10 cellular contexts compared by ENCODE assay signal in the genomic region with DNA sequence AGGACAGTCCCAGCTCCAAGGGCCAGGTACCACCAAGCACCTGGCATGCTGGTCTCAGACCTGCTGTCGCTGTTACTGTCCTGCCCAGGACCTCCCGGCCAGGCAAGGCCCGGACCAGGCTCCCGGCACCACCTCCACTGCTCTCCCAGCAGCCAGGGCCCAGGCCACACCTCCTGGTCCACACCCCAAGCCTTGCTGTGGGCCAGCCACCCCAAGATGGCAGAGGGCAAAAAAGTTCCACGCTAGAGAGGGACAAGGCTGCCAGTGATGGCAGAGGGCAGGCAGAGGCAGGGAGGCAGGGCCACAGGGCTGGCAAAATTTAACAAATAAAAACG. TPM values are rescaled to one million over a fixed set of nuclear protein-coding genes. Genes with fewer than 3 reads are reported as not detected.
A peak's percentile ranks its signal among the peaks of the same experiment; 100 is the strongest.
DNase-seq lines count a peak whose midpoint lies in the region; ATAC-seq and TF ChIP-seq lines count a peak whose summit lies in the region.
"Had no signal": no experiment of that assay in that cellular context is flagged by ENCODE, and none has a peak within 500 bp of the region (broad histone marks: within the 10 kb centered on the region; RNA-seq: fewer than 3 reads in every experiment).

No MANE protein-coding gene starts in this region.

- H3K36me3 ChIP-seq in right atrium auricular region: peaks cover 9% of the 10 kb centered on the region
- H3K36me3 ChIP-seq: thoracic aorta had no signal

- H3K9me3 Mint-ChIP-seq in activated CD4-positive, alpha-beta T cell treated with anti-CD3 and anti-CD28 coated beads, Interleukin-2, amount 10 ng/mL, durations not matched to agents 24 days and 14 days: no peaks in the 10 kb centered on the region
- no peaks in the 10 kb centered on the region for H3K9me3 Mint-ChIP-seq in activated CD4-positive, alpha-beta memory T cell treated with anti-CD3 and anti-CD28 coated beads for 36 hours
- no peaks in the 10 kb centered on the region for H3K9me3 Mint-ChIP-seq in stimulated activated naive B cell treated with anti-CD40 and anti-IgM and Interleukin-4, amounts not matched to agents 10 μg/mL and 1 μg/mL and 100 μg/mL, for 72 hours

- peaks cover 5% of the 10 kb centered on the region for H3K36me3 Mint-ChIP-seq in activated CD4-positive, alpha-beta T cell treated with anti-CD3 and anti-CD28 coated beads, Interleukin-2, amount 10 ng/mL, durations not matched to agents 24 days and 14 days (ENCODE audit: low read depth)
- no peaks in the 10 kb centered on the region for H3K36me3 Mint-ChIP-seq in activated CD4-positive, alpha-beta memory T cell treated with anti-CD3 and anti-CD28 coated beads for 36 hours
- peaks cover 13 to 29% of the 10 kb centered on the region in 2 donors for H3K36me3 Mint-ChIP-seq in stimulated activated naive B cell treated with anti-CD40 and anti-IgM and Interleukin-4, amounts not matched to agents 10 μg/mL and 1 μg/mL and 100 μg/mL, for 72 hours

- H3K4me3 Mint-ChIP-seq in activated CD4-positive, alpha-beta T cell treated with anti-CD3 and anti-CD28 coated beads, Interleukin-2, amount 10 ng/mL, durations not matched to agents 24 days and 14 days: no peak overlapping the region
- H3K4me3 Mint-ChIP-seq in activated CD4-positive, alpha-beta memory T cell treated with anti-CD3 and anti-CD28 coated beads for 36 hours: no peak overlapping the region
- H3K4me3 Mint-ChIP-seq in stimulated activated naive B cell treated with anti-CD40 and anti-IgM and Interleukin-4, amounts not matched to agents 10 μg/mL and 1 μg/mL and 100 μg/mL, for 72 hours: no peak overlapping the region

- ATAC-seq in stimulated activated naive B cell treated with anti-CD40 and anti-IgM and Interleukin-4, amounts not matched to agents 10 μg/mL and 1 μg/mL and 100 μg/mL, for 72 hours (replicated peaks): no peak
- no peak for ATAC-seq in GM19035 (IDR thresholded peaks at IDR 0.05; ENCODE audit: unreplicated experiment)

- H3K4me1 Mint-ChIP-seq in activated CD4-positive, alpha-beta T cell treated with anti-CD3 and anti-CD28 coated beads, Interleukin-2, amount 10 ng/mL, durations not matched to agents 24 days and 14 days: peaks cover 4% of the 10 kb centered on the region
- peaks cover 9% of the 10 kb centered on the region for H3K4me1 Mint-ChIP-seq in activated CD4-positive, alpha-beta memory T cell treated with anti-CD3 and anti-CD28 coated beads for 36 hours (ENCODE audit: low read depth)
- peaks cover 10 to 39% of the 10 kb centered on the region in 2 donors for H3K4me1 Mint-ChIP-seq in stimulated activated naive B cell treated with anti-CD40 and anti-IgM and Interleukin-4, amounts not matched to agents 10 μg/mL and 1 μg/mL and 100 μg/mL, for 72 hours

- no peak for TF ChIP-seq CTCF in right atrium auricular region (IDR thresholded peaks at IDR 0.05)

- peaks cover 0 to 41% of the 10 kb centered on the region in 2 donors for H3K4me1 ChIP-seq in right atrium auricular region

- no peaks in the 10 kb centered on the region for H3K27me3 ChIP-seq in right atrium auricular region

- intact Hi-C loops in activated CD4-positive, alpha-beta T cell treated with anti-CD3 and anti-CD28 coated beads, Interleukin-2, amount 10 ng/mL, durations not matched to agents 24 days and 14 days (cut with micrococcal nuclease): no loop called here
- intact Hi-C loops in activated CD4-positive, alpha-beta memory T cell treated with anti-CD3 and anti-CD28 coated beads for 36 hours (cut with micrococcal nuclease): loop anchor here (2.0 kb wide), 2 partner anchors 48 to 76 kb away; a partner anchor contains a TSS

- CTCF ChIA-PET in activated CD4-positive, alpha-beta memory T cell treated with anti-CD3 and anti-CD28 coated beads for 36 hours (lab: Charles Lee): interaction anchor here (0.6 to 2.4 kb wide), 16 partner anchors 10 to 401 kb away, joined by 3 to 13 read pairs (median 4); a partner anchor contains a TSS

- POLR2A ChIA-PET in activated CD4-positive, alpha-beta memory T cell treated with anti-CD3 and anti-CD28 coated beads for 36 hours (lab: Charles Lee): interaction anchor here (0.9 to 1.6 kb wide), 6 partner anchors 8 to 253 kb away, joined by 3 to 5 read pairs (median 4); a partner anchor contains a TSS

- H3K4me3 ChIP-seq in right atrium auricular region: no peak overlapping the region

- H3K9me3 ChIP-seq in right atrium auricular region: no peaks in the 10 kb centered on the region
- H3K9me3 ChIP-seq: thoracic aorta had no signal

- H3K27ac ChIP-seq in right atrium auricular region (peak overlapping the region; percentile 83 to 89), substantia nigra (ENCODE audit: low read depth, low read length, poor library complexity, severe bottlenecking) (no peak overlapping the region)

- H3K27me3 Mint-ChIP-seq in activated CD4-positive, alpha-beta T cell treated with anti-CD3 and anti-CD28 coated beads, Interleukin-2, amount 10 ng/mL, durations not matched to agents 24 days and 14 days: no peaks in the 10 kb centered on the region
- H3K27me3 Mint-ChIP-seq in activated CD4-positive, alpha-beta memory T cell treated with anti-CD3 and anti-CD28 coated beads for 36 hours: no peaks in the 10 kb centered on the region
- peaks cover 0 to 6% of the 10 kb centered on the region in 2 donors for H3K27me3 Mint-ChIP-seq in stimulated activated naive B cell treated with anti-CD40 and anti-IgM and Interleukin-4, amounts not matched to agents 10 μg/mL and 1 μg/mL and 100 μg/mL, for 72 hours

- DNase-seq in activated CD4-positive, alpha-beta T cell treated with anti-CD3 and anti-CD28 coated beads, Interleukin-2, amount 10 ng/mL, durations not matched to agents 24 days and 14 days: peak; percentile 63
- DNase-seq in activated CD4-positive, alpha-beta T cell treated with anti-CD3 and anti-CD28 coated beads for 48 hours: no peak
- no peak for DNase-seq in activated CD4-positive, alpha-beta memory T cell treated with anti-CD3 and anti-CD28 coated beads for 36 hours
- DNase-seq in right atrium auricular region (ENCODE audit: low spot score): no peak
- DNase-seq in stimulated activated naive B cell treated with anti-CD40 and anti-IgM and Interleukin-4, amounts not matched to agents 10 μg/mL and 1 μg/mL and 100 μg/mL, for 72 hours: no peak
- DNase-seq in substantia nigra (lab: John Stamatoyannopoulos, UW): no peak
- DNase-seq in EL: no peak

- H3K27ac Mint-ChIP-seq in activated CD4-positive, alpha-beta T cell treated with anti-CD3 and anti-CD28 coated beads, Interleukin-2, amount 10 ng/mL, durations not matched to agents 24 days and 14 days: no peak overlapping the region
- H3K27ac Mint-ChIP-seq in activated CD4-positive, alpha-beta memory T cell treated with anti-CD3 and anti-CD28 coated beads for 36 hours: peak overlapping the region; percentile 88
- H3K27ac Mint-ChIP-seq in stimulated activated naive B cell treated with anti-CD40 and anti-IgM and Interleukin-4, amounts not matched to agents 10 μg/mL and 1 μg/mL and 100 μg/mL, for 72 hours: peak overlapping the region; percentile 96

RNA-seq across cellular contexts. Expression of a gene that starts 1.1 kb away (rescaled TPM):
- total RNA-seq in activated CD4-positive, alpha-beta T cell treated with anti-CD3 and anti-CD28 coated beads, Interleukin-2, amount 10 ng/mL, durations not matched to agents 24 days and 14 days: 31.5 and 34.0 TPM in 2 replicates
- total RNA-seq in activated CD4-positive, alpha-beta memory T cell treated with anti-CD3 and anti-CD28 coated beads for 36 hours: 10 to 100 TPM; 14.5 to 15.2 TPM
- total RNA-seq in right atrium auricular region: 10 to 100 TPM; 15.4 to 36.6 TPM

RNA-seq across cellular contexts. Expression of a gene that starts 11.1 kb away (rescaled TPM):
- 7.8 and 9.2 TPM in 2 replicates for total RNA-seq in activated CD4-positive, alpha-beta T cell treated with anti-CD3 and anti-CD28 coated beads, Interleukin-2, amount 10 ng/mL, durations not matched to agents 24 days and 14 days
- total RNA-seq in activated CD4-positive, alpha-beta memory T cell treated with anti-CD3 and anti-CD28 coated beads for 36 hours: 1 to 10 TPM; 1.4 to 2.4 TPM
- total RNA-seq in right atrium auricular region: 1 to 10 TPM in 1 of 2 donors, under 1 TPM in 1; 0.15 to 1.1 TPM
- total RNA-seq: SK-MEL-5 had no signal

RNA-seq across cellular contexts. Expression of a gene that starts 35.1 kb away (rescaled TPM):
- 19.2 and 20.5 TPM in 2 replicates for total RNA-seq in activated CD4-positive, alpha-beta T cell treated with anti-CD3 and anti-CD28 coated beads, Interleukin-2, amount 10 ng/mL, durations not matched to agents 24 days and 14 days
- total RNA-seq in activated CD4-positive, alpha-beta memory T cell treated with anti-CD3 and anti-CD28 coated beads for 36 hours: 10 to 100 TPM; 10.6 to 11.3 TPM
- total RNA-seq in right atrium auricular region: 10 to 100 TPM; 39.4 to 44.5 TPM

RNA-seq across cellular contexts. Expression of a gene that starts 37.6 kb away (rescaled TPM):
- total RNA-seq in activated CD4-positive, alpha-beta T cell treated with anti-CD3 and anti-CD28 coated beads, Interleukin-2, amount 10 ng/mL, durations not matched to agents 24 days and 14 days: 27.3 and 28.0 TPM in 2 replicates
- total RNA-seq in activated CD4-positive, alpha-beta memory T cell treated with anti-CD3 and anti-CD28 coated beads for 36 hours: 10 to 100 TPM; 13.9 to 14.3 TPM
- total RNA-seq in right atrium auricular region: 1 to 10 TPM; 2.5 to 4.4 TPM

RNA-seq across cellular contexts. Expression of a gene that starts 48.0 kb away (rescaled TPM):
- total RNA-seq in activated CD4-positive, alpha-beta T cell treated with anti-CD3 and anti-CD28 coated beads, Interleukin-2, amount 10 ng/mL, durations not matched to agents 24 days and 14 days: 56.4 and 60.0 TPM in 2 replicates
- total RNA-seq in activated CD4-positive, alpha-beta memory T cell treated with anti-CD3 and anti-CD28 coated beads for 36 hours: 10 to 100 TPM; 66.9 to 74.9 TPM
- 10 to 100 TPM; 10.3 to 17.6 TPM for total RNA-seq in right atrium auricular region
